Comparison of ENCODE assay signal across 8 cellular contexts in genomic region chr17:78839173-78839761, GRCh38. TPM values are rescaled to one million over a fixed set of nuclear protein-coding genes. Genes with fewer than 3 reads are reported as not detected.
A peak's percentile ranks its signal among the peaks of the same experiment; 100 is the strongest.
DNase-seq lines count a peak whose midpoint lies in the region; ATAC-seq and TF ChIP-seq lines count a peak whose summit lies in the region.

No MANE protein-coding gene starts in this region.

- no peak for ATAC-seq in left ventricle myocardium superior
- ATAC-seq in WTC11 = no peak

- TF ChIP-seq CTCF in cardiac muscle cell (IDR thresholded peaks at IDR 0.05; ENCODE audit: low read depth, low read length) = no peak
- no peak for TF ChIP-seq CTCF in WTC11 (IDR thresholded peaks at IDR 0.05)
- TF ChIP-seq CTCF in smooth muscle cell (IDR thresholded peaks at IDR 0.05; ENCODE audit: borderline replicate concordance, insufficient read depth, poor library complexity, severe bottlenecking) = no peak

- DNase-seq in cardiac muscle cell (ENCODE audit: low read depth in 1 of 2, low spot score in 1 of 2) = peak in 1 of 2 donors; percentile 1
- DNase-seq in left ventricle myocardium superior = no peak
- DNase-seq in WTC11 (ENCODE audit: low spot score) = no peak
- DNase-seq in hepatic stellate cell (ENCODE audit: low spot score) = peak; percentile 49
- no peak for DNase-seq in smooth muscle cell (lab: John Stamatoyannopoulos, UW; ENCODE audit: unreplicated experiment)
- no peak for DNase-seq in SHP77 treated with DMSO at 0.1 percent for 48 hours (lab: John Stamatoyannopoulos, UW)
- no peak for DNase-seq in GF-D8 (lab: John Stamatoyannopoulos, UW)
- DNase-seq in MV-4-11 (lab: John Stamatoyannopoulos, UW) = no peak

- H3K9ac ChIP-seq in smooth muscle cell (ENCODE audit: low read depth) = peak overlapping the region; percentile 95

- peaks cover 5% of the 10 kb centered on the region for H3K4me1 ChIP-seq in cardiac muscle cell (ENCODE audit: low read depth)
- H3K4me1 ChIP-seq in smooth muscle cell (ENCODE audit: low read depth) = peaks cover 14% of the 10 kb centered on the region

- H3K4me3 Mint-ChIP-seq in WTC11 = peak overlapping the region; percentile 84

- H2AFZ ChIP-seq in smooth muscle cell (ENCODE audit: low read depth) = no peak overlapping the region

- H3K27me3 ChIP-seq in cardiac muscle cell (no peaks in the 10 kb centered on the region), smooth muscle cell (ENCODE audit: low read depth) (no peaks in the 10 kb centered on the region)

- CTCF ChIA-PET in WTC11 (lab: Charles Lee) = interaction anchor here (1.3 kb wide), 1 partner anchor 132 kb away, joined by 3 read pairs; no protein-coding TSS in a partner anchor

- H3K27me3 Mint-ChIP-seq in WTC11 (ENCODE audit: low read depth) = no peaks in the 10 kb centered on the region

- H3F3A ChIP-seq in smooth muscle cell (ENCODE audit: low read depth) = no peaks in the 10 kb centered on the region

- peaks cover 45% of the 10 kb centered on the region for H3K79me2 ChIP-seq in smooth muscle cell (ENCODE audit: low read depth)

- H3K9me3 Mint-ChIP-seq in WTC11 = no peaks in the 10 kb centered on the region

- 34% methylated on average over 13 of the region's 13 CpGs for WGBS in smooth muscle cell (ENCODE audit: low lambda C conversion rate)

- peaks cover 30% of the 10 kb centered on the region for H3K36me3 Mint-ChIP-seq in WTC11

- intact Hi-C loops in left ventricle myocardium superior (cut with micrococcal nuclease) = no loop called here

- H4K20me1 ChIP-seq in smooth muscle cell (ENCODE audit: low read depth) = peaks cover 41% of the 10 kb centered on the region

- H3K4me1 Mint-ChIP-seq in WTC11 = peaks cover 21% of the 10 kb centered on the region

- peak overlapping the region; percentile 96 for H3K27ac ChIP-seq in cardiac muscle cell
- H3K27ac ChIP-seq in smooth muscle cell (ENCODE audit: low read depth) = peak overlapping the region; percentile 96

- POLR2A ChIA-PET in WTC11 (lab: Charles Lee) = no interaction called here

- H3K9me3 ChIP-seq in cardiac muscle cell (ENCODE audit: low read depth) = no peaks in the 10 kb centered on the region
- no peaks in the 10 kb centered on the region for H3K9me3 ChIP-seq in smooth muscle cell (replicated peaks; ENCODE audit: low read depth)

- peak overlapping the region; percentile 96 for H3K4me2 ChIP-seq in smooth muscle cell

- peak overlapping the region; percentile 19 for H3K27ac Mint-ChIP-seq in WTC11

- H3K36me3 ChIP-seq in cardiac muscle cell (peaks cover 29% of the 10 kb centered on the region), smooth muscle cell (ENCODE audit: low read depth) (no peaks in the 10 kb centered on the region)

- peak overlapping the region; percentile 83 for H3K4me3 ChIP-seq in cardiac muscle cell
- peak overlapping the region; percentile 82 for H3K4me3 ChIP-seq in smooth muscle cell

TF ChIP-seq in WTC11, 78 proteins besides CTCF, POLR2A, EP300 and RAD21:
- TF ChIP-seq ATF2 (CRISPR knock-in tag; IDR thresholded peaks at IDR 0.05; ENCODE audit: borderline replicate concordance, low read depth) (no peak), ZNF232 (CRISPR knock-in tag; IDR thresholded peaks at IDR 0.05) (no peak), NFYB (CRISPR knock-in tag; conservative IDR thresholded peaks at IDR 0.05; ENCODE audit: low read depth) (no peak), SP1 (CRISPR knock-in tag; conservative IDR thresholded peaks at IDR 0.05) (no peak), SMAD3 (CRISPR knock-in tag; IDR thresholded peaks at IDR 0.05; ENCODE audit: borderline replicate concordance) (no peak), TCF7 (CRISPR knock-in tag; IDR thresholded peaks at IDR 0.05; ENCODE audit: low read depth) (no peak), TEAD4 (CRISPR knock-in tag; IDR thresholded peaks at IDR 0.05) (no peak), ZNF423 (CRISPR knock-in tag; IDR thresholded peaks at IDR 0.05) (no peak), ZNF425 (CRISPR knock-in tag; conservative IDR thresholded peaks at IDR 0.05) (no peak), ZNF121 (CRISPR knock-in tag; IDR thresholded peaks at IDR 0.05) (no peak), GRHL2 (CRISPR knock-in tag; IDR thresholded peaks at IDR 0.05; ENCODE audit: insufficient replicate concordance, severe bottlenecking) (no peak), PREB (CRISPR knock-in tag; IDR thresholded peaks at IDR 0.05; ENCODE audit: borderline replicate concordance) (no peak), USF1 (CRISPR knock-in tag; IDR thresholded peaks at IDR 0.05) (no peak), GABPB1 (CRISPR knock-in tag; IDR thresholded peaks at IDR 0.05) (no peak), ATF3 (CRISPR knock-in tag; conservative IDR thresholded peaks at IDR 0.05) (no peak), ZNF317 (CRISPR knock-in tag; IDR thresholded peaks at IDR 0.05; ENCODE audit: borderline replicate concordance, low read depth) (no peak), MYBL2 (CRISPR knock-in tag; IDR thresholded peaks at IDR 0.05) (no peak), ZNF138 (CRISPR knock-in tag; conservative IDR thresholded peaks at IDR 0.05) (no peak)

RNA-seq across cellular contexts. Expression of gene USP36, which starts 1.3 kb away (rescaled TPM):
- 18.9 and 27.8 TPM in 2 replicates for total RNA-seq in cardiac muscle cell
- polyA plus RNA-seq in cardiac muscle cell = 27.1 and 35.4 TPM in 2 replicates
- total RNA-seq in left ventricle myocardium superior = 24.7 TPM
- 62.0 to 74.0 TPM (median 65.8 TPM) in 3 replicates for total RNA-seq in WTC11 (2021)
- 14.3 and 29.0 TPM in 2 replicates for total RNA-seq in smooth muscle cell
- 17.6 and 31.4 TPM in 2 replicates for polyA plus RNA-seq in smooth muscle cell

RNA-seq across cellular contexts. Expression of gene CYTH1, which starts 57.2 kb away (rescaled TPM):
- total RNA-seq in cardiac muscle cell (25.2 and 39.6 TPM in 2 replicates), left ventricle myocardium superior (38.0 TPM), WTC11 (2021) (15.1 to 20.0 TPM (median 15.8 TPM) in 3 replicates), smooth muscle cell (17.4 and 19.3 TPM in 2 replicates)
- polyA plus RNA-seq in cardiac muscle cell (21.9 and 36.4 TPM in 2 replicates), smooth muscle cell (14.1 and 26.9 TPM in 2 replicates)
